Comparison of ENCODE assay signal across 21 cellular contexts in the genomic region with DNA sequence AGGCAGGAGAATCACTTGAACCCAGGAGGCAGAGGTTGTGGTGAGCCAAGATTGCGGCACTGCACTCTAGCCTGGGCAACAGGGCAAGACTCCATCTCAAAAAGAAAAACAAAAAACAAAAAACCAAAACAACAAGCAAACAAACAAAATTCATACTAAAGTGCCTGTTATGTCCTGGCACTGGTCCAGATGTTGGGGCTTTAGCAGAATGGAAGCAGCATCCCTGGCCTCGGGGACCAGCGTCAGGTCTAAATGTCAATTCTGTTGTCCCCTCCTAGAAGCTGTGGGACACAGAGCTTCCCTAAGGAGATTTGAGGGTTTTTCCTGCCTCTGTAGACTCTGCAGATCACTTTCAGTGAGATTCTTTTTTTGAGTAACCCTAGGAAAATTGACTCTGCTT. TPM values are rescaled to one million over a fixed set of nuclear protein-coding genes. Genes with fewer than 3 reads are reported as not detected.
DNase-seq lines count a peak whose midpoint lies in the region; ATAC-seq and TF ChIP-seq lines count a peak whose summit lies in the region.
"Had no signal": no experiment of that assay in that cellular context is flagged by ENCODE, and none has a peak within 500 bp of the region (broad histone marks: within the 10 kb centered on the region; RNA-seq: fewer than 3 reads in every experiment).

No MANE protein-coding gene starts in this region.

- TF ChIP-seq EP300 in sigmoid colon (IDR thresholded peaks at IDR 0.05), result no peak

- DNase-seq in left ventricle myocardium inferior, result peak; percentile 10
- no peak for DNase-seq in right cardiac atrium
- no peak for DNase-seq in colonic mucosa
- no peak for DNase-seq in sigmoid colon
- DNase-seq in NCI-H1417 treated with DMSO at 0.1 percent for 48 hours (lab: John Stamatoyannopoulos, UW), result no peak
- no peak for DNase-seq in GM19240 (ENCODE audit: insufficient read length, low spot score)
- DNase-seq in UCSD-AML1 (lab: John Stamatoyannopoulos, UW; ENCODE audit: unreplicated experiment), result no peak
- DNase-seq: AML-193; CD4-positive, alpha-beta T cell; COR-L47; H9; MM.1S; NCI-H1694; NCI-H2171; NCI-H226; NCI-H524; PC-9 had no signal

- TF ChIP-seq CTCF in left ventricle myocardium inferior (IDR thresholded peaks at IDR 0.05; ENCODE audit: borderline replicate concordance) (no peak), colonic mucosa (IDR thresholded peaks at IDR 0.05) (no peak), sigmoid colon (IDR thresholded peaks at IDR 0.05) (no peak)

- H3K27ac ChIP-seq in left ventricle myocardium inferior (replicated peaks), result peak overlapping the region; percentile 51
- no peak overlapping the region for H3K27ac ChIP-seq in right cardiac atrium (ENCODE audit: low read length)
- peak overlapping the region; percentile 47 for H3K27ac ChIP-seq in colonic mucosa
- peak overlapping the region; percentile 33 to 58 (median 38) for H3K27ac ChIP-seq in sigmoid colon
- H3K27ac ChIP-seq: BLaER1 treated with 17β-estradiol and CSF1 and Interleukin-3, amounts not matched to agents 10 nM and 100 nM; KMS-11; PC-9 had no signal

- no peak for ATAC-seq in right cardiac atrium
- no peak for ATAC-seq in HG02970 (IDR thresholded peaks at IDR 0.05; ENCODE audit: low FRiP score, unreplicated experiment)
- ATAC-seq: GM23338 had no signal

- no peak for TF ChIP-seq POLR2A in sigmoid colon (IDR thresholded peaks at IDR 0.05)

- H3K4me1 ChIP-seq in left ventricle myocardium inferior (peaks cover 71% of the 10 kb centered on the region), right cardiac atrium (ENCODE audit: control insufficient read depth, insufficient read depth, low read length) (peaks cover 8% of the 10 kb centered on the region), colonic mucosa (peaks cover 15% of the 10 kb centered on the region), sigmoid colon (peaks cover 0 to 47% (median 45%) of the 10 kb centered on the region in 4 donors)

- H3K27me3 ChIP-seq in left ventricle myocardium inferior (ENCODE audit: low read depth) (no peaks in the 10 kb centered on the region), right cardiac atrium (ENCODE audit: control insufficient read depth, insufficient read depth) (no peaks in the 10 kb centered on the region), colonic mucosa (no peaks in the 10 kb centered on the region), sigmoid colon (no peaks in the 10 kb centered on the region)
- H3K27me3 ChIP-seq: BLaER1 treated with 17β-estradiol and CSF1 and Interleukin-3, amounts not matched to agents 10 nM and 100 nM had no signal

- intact Hi-C loops in left ventricle myocardium inferior (cut with micrococcal nuclease), result no loop called here
- intact Hi-C loops in right cardiac atrium (cut with DNase I), result no loop called here
- intact Hi-C loops in colonic mucosa (cut with DNase I), result no loop called here
- intact Hi-C loops in sigmoid colon (cut with DNase I), result no loop called here

- H3K4me3 ChIP-seq in left ventricle myocardium inferior (no peak overlapping the region), right cardiac atrium (ENCODE audit: low read length) (no peak overlapping the region), colonic mucosa (no peak overlapping the region), sigmoid colon (no peak overlapping the region)
- H3K4me3 ChIP-seq: BLaER1 treated with 17β-estradiol and CSF1 and Interleukin-3, amounts not matched to agents 10 nM and 100 nM; GM23338; PC-9 had no signal

- H3K36me3 ChIP-seq in left ventricle myocardium inferior (no peaks in the 10 kb centered on the region), colonic mucosa (no peaks in the 10 kb centered on the region), sigmoid colon (no peaks in the 10 kb centered on the region)

- 91% methylated on average over 3 of the region's 3 CpGs for WGBS in right cardiac atrium
- 64 to 84% methylated on average over 3 of the region's 3 CpGs for WGBS in sigmoid colon, 2 donors

- H3K9ac ChIP-seq in colonic mucosa (ENCODE audit: low read depth in 2 of 2, low read length in 2 of 2), result peak overlapping the region in 1 of 2 donors; percentile 76
- H3K9ac ChIP-seq: BLaER1 treated with 17β-estradiol and CSF1 and Interleukin-3, amounts not matched to agents 10 nM and 100 nM; KMS-11 had no signal

- H3K9me3 ChIP-seq in left ventricle myocardium inferior (replicated peaks), result no peaks in the 10 kb centered on the region
- no peaks in the 10 kb centered on the region for H3K9me3 ChIP-seq in right cardiac atrium (ENCODE audit: control insufficient read depth, low read length)
- no peaks in the 10 kb centered on the region for H3K9me3 ChIP-seq in colonic mucosa
- H3K9me3 ChIP-seq in sigmoid colon, result no peaks in the 10 kb centered on the region
- H3K9me3 ChIP-seq: BLaER1 treated with 17β-estradiol and CSF1 and Interleukin-3, amounts not matched to agents 10 nM and 100 nM had no signal

RNA-seq across cellular contexts. Expression of a gene that starts 26.2 kb away (rescaled TPM):
- total RNA-seq in left ventricle myocardium inferior, result 28.4 TPM
- 10 to 100 TPM; 11.9 to 17.5 (median 13.6) TPM for total RNA-seq in right cardiac atrium
- 4.5 TPM for polyA plus RNA-seq in right cardiac atrium
- total RNA-seq in colonic mucosa, result 10 to 100 TPM; 13.9 to 41.8 TPM
- total RNA-seq in sigmoid colon, result 10 to 100 TPM in 3 of 4 donors, 1 to 10 TPM in 1; 9.9 to 19.1 (median 12.3) TPM
- 10 to 100 TPM in 1 of 3 donors, 1 to 10 TPM in 2; 1.8 to 13.9 (median 5.3) TPM for polyA plus RNA-seq in sigmoid colon
